Comparison of ENCODE assay signal across 9 cellular contexts in genomic region chr2:9205963-9206948, GRCh38. TPM values are rescaled to one million over a fixed set of nuclear protein-coding genes. Genes with fewer than 3 reads are reported as not detected.
DNase-seq lines count a peak whose midpoint lies in the region; ATAC-seq, FAIRE-seq and TF ChIP-seq lines count a peak whose summit lies in the region.
"Had no signal": no experiment of that assay in that cellular context is flagged by ENCODE, and none has a peak within 500 bp of the region (broad histone marks: within the 10 kb centered on the region; RNA-seq: fewer than 3 reads in every experiment).

Gene ASAP2, plus strand, starts transcription at chr2:9206812. Its CDS starts 293 bp downstream, at chr2:9207105.

- H3K4me3 ChIP-seq in LNCaP clone FGC (ENCODE audit: low read depth, low read length) (peak within 1 kb of the TSS; percentile 74), bronchial epithelial cell (ENCODE audit: low read depth, low read length) (peak within 1 kb of the TSS; percentile 80), gastrocnemius medialis (peak within 1 kb of the TSS; percentile 55 to 71 (median 67))

- TF ChIP-seq POLR2A in gastrocnemius medialis (IDR thresholded peaks at IDR 0.05): peak; percentile 29 to 34

- peak; percentile 65 for ATAC-seq in GM21447 (IDR thresholded peaks at IDR 0.05; ENCODE audit: unreplicated experiment)
- peak; percentile 79 to 80 for ATAC-seq in gastrocnemius medialis
- no peak for ATAC-seq in HG03520 (IDR thresholded peaks at IDR 0.05; ENCODE audit: unreplicated experiment)

- no peaks in the 10 kb centered on the region for H3K9me3 ChIP-seq in gastrocnemius medialis

- H3K36me3 ChIP-seq in bronchial epithelial cell (ENCODE audit: control insufficient read depth, insufficient read depth, low read length): no peaks in the 10 kb centered on the region
- no peaks in the 10 kb centered on the region for H3K36me3 ChIP-seq in gastrocnemius medialis

- H3K27me3 ChIP-seq in bronchial epithelial cell (ENCODE audit: control insufficient read depth, insufficient read depth, low read length) (no peaks in the 10 kb centered on the region), gastrocnemius medialis (peaks cover 0 to 8% (median 3%) of the 10 kb centered on the region in 3 donors)

- intact Hi-C loops in gastrocnemius medialis (cut with DNase I; ENCODE audit: low total_unique reads): loop anchor here (1.0 to 10.0 kb wide), 6 partner anchors 51 to 216 kb away; partner anchors contain the start of genes CPSF3, ITGB1BP1 and MBOAT2

- no peak for FAIRE-seq in bronchial epithelial cell (lab: Jason Lieb, UNC)
- FAIRE-seq: colon had no signal

- peak; percentile 93 for DNase-seq in DMS 273 (lab: John Stamatoyannopoulos, UW; ENCODE audit: unreplicated experiment)
- no peak for DNase-seq in LNCaP clone FGC (ENCODE audit: low read depth)
- peak; percentile 40 for DNase-seq in SKM-1 (lab: John Stamatoyannopoulos, UW; ENCODE audit: unreplicated experiment)
- DNase-seq in bronchial epithelial cell (ENCODE audit: low read depth): peak; percentile 39
- peak; percentile 92 for DNase-seq in iPS-NIHi7 (ENCODE audit: extremely low spot score)
- peak in 1 of 2 donors; percentile 33 for DNase-seq in gastrocnemius medialis

- peak within 1 kb of the TSS; percentile 62 to 81 (median 74) for H3K27ac ChIP-seq in gastrocnemius medialis

- TF ChIP-seq CTCF in LNCaP clone FGC (IDR thresholded peaks at IDR 0.05; ENCODE audit: control insufficient read depth, extremely low read depth, insufficient read depth) (peak; percentile 35), bronchial epithelial cell (IDR thresholded peaks at IDR 0.05; ENCODE audit: insufficient read depth, low read length, severe bottlenecking) (peak; percentile 88), gastrocnemius medialis (IDR thresholded peaks at IDR 0.05 in 4 of 5, conservative IDR thresholded peaks at IDR 0.05 in 1 of 5) (peak; percentile 66 to 82 (median 80))

- in situ Hi-C loops in gastrocnemius medialis (cut with MboI; ENCODE audit: low sequenced_read_pairs in 4 of 4): loop anchor here in 2 of 4 donors (10.0 kb wide), 1 partner anchor 129 kb away; no protein-coding TSS in a partner anchor

- H3K4me1 ChIP-seq in gastrocnemius medialis: peaks cover 0 to 25% of the 10 kb centered on the region in 2 donors

RNA-seq across cellular contexts. Expression of gene ASAP2, which starts in this region (rescaled TPM):
- total RNA-seq in bronchial epithelial cell (20.0 and 25.5 TPM in 2 replicates), gastrocnemius medialis (1 to 10 TPM; 1.9 to 4.0 (median 3.4) TPM)

Comparison
In these comparisons a context has a peak if more than half of its experiments do, and no peak if none do; other contexts are left out.
1. CTCF ChIP-seq: peak in every context shown above with its lines; median percentile 88 in bronchial epithelial cell; 80 in gastrocnemius medialis; 35 in LNCaP clone FGC.